21 cellular contexts compared by ENCODE assay signal in the genomic region with DNA sequence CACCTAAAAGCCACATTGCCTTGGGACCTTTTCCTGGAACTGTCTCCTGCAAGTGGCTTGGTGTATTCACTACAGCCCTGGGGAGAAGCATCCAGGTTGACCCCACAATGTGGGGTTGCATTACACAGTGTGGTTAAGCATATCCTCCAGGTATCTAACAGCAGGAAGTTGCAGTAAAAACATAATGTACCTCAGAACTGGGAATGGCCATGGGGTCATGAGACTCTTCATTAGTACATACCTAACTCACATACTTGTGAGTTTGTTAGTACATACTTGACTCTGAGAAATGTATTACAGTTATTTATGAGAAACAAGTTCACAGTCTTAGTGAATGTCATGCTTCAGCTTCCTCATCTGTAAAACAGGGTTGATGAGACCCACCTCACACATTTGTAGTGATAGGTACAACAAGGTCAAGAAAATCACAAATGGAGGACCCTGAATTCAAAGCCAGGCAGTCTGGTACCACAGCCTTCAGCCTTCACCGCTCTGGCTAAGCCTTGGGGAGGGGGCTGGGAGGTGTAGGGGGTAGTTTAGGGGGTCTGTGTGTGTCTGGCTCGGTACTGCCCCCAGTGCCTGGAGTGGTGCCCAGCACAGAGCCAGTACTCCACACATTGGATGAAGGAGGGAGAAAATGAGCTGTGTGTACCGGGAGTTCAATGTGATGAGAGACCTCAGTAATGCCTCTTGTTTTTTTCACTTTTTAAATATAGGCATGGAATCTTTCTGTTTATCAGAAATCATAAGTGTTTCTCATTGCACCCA. TPM values are rescaled to one million over a fixed set of nuclear protein-coding genes. Genes with fewer than 3 reads are reported as not detected.
DNase-seq lines count a peak whose midpoint lies in the region; ATAC-seq and TF ChIP-seq lines count a peak whose summit lies in the region.
"Had no signal": no experiment of that assay in that cellular context is flagged by ENCODE, and none has a peak within 500 bp of the region (broad histone marks: within the 10 kb centered on the region; RNA-seq: fewer than 3 reads in every experiment).

No MANE protein-coding gene starts in this region.

- TF ChIP-seq CTCF in GM23338 (conservative IDR thresholded peaks at IDR 0.05; ENCODE audit: low read depth in 2 of 2), result peak; percentile 40 to 48
- peak; percentile 9 for TF ChIP-seq CTCF in choroid plexus epithelial cell (conservative IDR thresholded peaks at IDR 0.05; ENCODE audit: low read depth, low read length)
- no peak for TF ChIP-seq CTCF in tibial artery (IDR thresholded peaks at IDR 0.05)

- H3K27me3 Mint-ChIP-seq in activated CD4-positive, alpha-beta memory T cell treated with anti-CD3 and anti-CD28 coated beads, Interleukin-2, amount 10 ng/mL, durations not matched to agents 7 days and 5 days, result no peaks in the 10 kb centered on the region
- H3K27me3 Mint-ChIP-seq in activated CD4-positive, alpha-beta memory T cell treated with anti-CD3 and anti-CD28 coated beads for 36 hours, result no peaks in the 10 kb centered on the region
- H3K27me3 Mint-ChIP-seq in GM23338 (ENCODE audit: insufficient read depth, low read depth, poor library complexity), result no peaks in the 10 kb centered on the region
- H3K27me3 Mint-ChIP-seq in naive thymus-derived CD4-positive, alpha-beta T cell, result no peaks in the 10 kb centered on the region
- H3K27me3 Mint-ChIP-seq: type B pancreatic cell had no signal

- H3F3A ChIP-seq in GM23338 (replicated peaks; ENCODE audit: low read depth), result no peaks in the 10 kb centered on the region

- H2AFZ ChIP-seq in GM23338, result no peak overlapping the region

- H3K4me1 Mint-ChIP-seq in activated CD4-positive, alpha-beta memory T cell treated with anti-CD3 and anti-CD28 coated beads, Interleukin-2, amount 10 ng/mL, durations not matched to agents 7 days and 5 days, result peaks cover 12% of the 10 kb centered on the region
- H3K4me1 Mint-ChIP-seq in activated CD4-positive, alpha-beta memory T cell treated with anti-CD3 and anti-CD28 coated beads for 36 hours (ENCODE audit: low read depth), result no peaks in the 10 kb centered on the region
- H3K4me1 Mint-ChIP-seq in GM23338, result no peaks in the 10 kb centered on the region; the same call in 2 of the 3 replicates
- H3K4me1 Mint-ChIP-seq in naive thymus-derived CD4-positive, alpha-beta T cell, result peaks cover 0 to 11% (median 6%) of the 10 kb centered on the region in 7 donors

- H3K79me2 ChIP-seq in GM23338 (replicated peaks; ENCODE audit: insufficient read depth), result no peaks in the 10 kb centered on the region

- DNase-seq in activated CD4-positive, alpha-beta memory T cell treated with anti-CD3 and anti-CD28 coated beads, Interleukin-2, amount 10 ng/mL, durations not matched to agents 7 days and 5 days, result no peak
- no peak for DNase-seq in activated CD4-positive, alpha-beta memory T cell treated with anti-CD3 and anti-CD28 coated beads for 36 hours
- DNase-seq in GM23338 (ENCODE audit: low spot score) (peak; percentile 51), choroid plexus epithelial cell (ENCODE audit: low read depth) (peak; percentile 91), NCI-H1436 treated with DMSO at 0.1 percent for 48 hours (lab: John Stamatoyannopoulos, UW) (no peak), tibial artery (no peak)
- DNase-seq in naive thymus-derived CD4-positive, alpha-beta T cell, result no peak
- no peak for DNase-seq in stimulated activated CD4-positive, alpha-beta T cell treated with anti-CD3 and anti-CD28 coated beads, Interleukin-12 subunit alpha, Interleukin-12 subunit beta, amount 100 ng/mL, for 4 hours
- DNase-seq: 8988T; activated CD4-positive, alpha-beta T cell treated with anti-CD3 and anti-CD28 coated beads, Interleukin-2, amount 50 U/mL, for 48 hours; GDM1; MM.1S; NCI-H2171 treated with DMSO at 0.1 percent for 48 hours; NCI-H526 treated with DMSO at 0.1 percent for 48 hours; PC-3; SJCRH30; T-helper 2 cell; WERI-Rb-1 had no signal

- no peaks in the 10 kb centered on the region for H4K20me1 ChIP-seq in GM23338 (replicated peaks; ENCODE audit: insufficient read depth)

- H3K9me3 Mint-ChIP-seq in activated CD4-positive, alpha-beta memory T cell treated with anti-CD3 and anti-CD28 coated beads, Interleukin-2, amount 10 ng/mL, durations not matched to agents 7 days and 5 days, result no peaks in the 10 kb centered on the region
- H3K9me3 Mint-ChIP-seq in activated CD4-positive, alpha-beta memory T cell treated with anti-CD3 and anti-CD28 coated beads for 36 hours, result no peaks in the 10 kb centered on the region
- peaks cover 8% of the 10 kb centered on the region for H3K9me3 Mint-ChIP-seq in GM23338
- no peaks in the 10 kb centered on the region for H3K9me3 Mint-ChIP-seq in naive thymus-derived CD4-positive, alpha-beta T cell
- H3K9me3 Mint-ChIP-seq: type B pancreatic cell had no signal

- intact Hi-C loops in activated CD4-positive, alpha-beta memory T cell treated with anti-CD3 and anti-CD28 coated beads for 36 hours (cut with micrococcal nuclease), result no loop called here
- intact Hi-C loops in naive thymus-derived CD4-positive, alpha-beta T cell (cut with micrococcal nuclease), result no loop called here
- intact Hi-C loops in tibial artery (cut with DNase I; ENCODE audit: low total_unique reads), result no loop called here

- no peaks in the 10 kb centered on the region for H3K9me2 ChIP-seq in GM23338 (ENCODE audit: insufficient read depth)

- peak overlapping the region; percentile 52 for H3K27ac Mint-ChIP-seq in activated CD4-positive, alpha-beta memory T cell treated with anti-CD3 and anti-CD28 coated beads, Interleukin-2, amount 10 ng/mL, durations not matched to agents 7 days and 5 days
- H3K27ac Mint-ChIP-seq in activated CD4-positive, alpha-beta memory T cell treated with anti-CD3 and anti-CD28 coated beads for 36 hours, result no peak overlapping the region
- H3K27ac Mint-ChIP-seq in GM23338, result no peak overlapping the region
- H3K27ac Mint-ChIP-seq in naive thymus-derived CD4-positive, alpha-beta T cell, result peak overlapping the region in 6 of 9 donors; percentile 7 to 50 (median 38)
- H3K27ac Mint-ChIP-seq: type B pancreatic cell had no signal

- H3K27ac ChIP-seq in GM23338 (ENCODE audit: low read depth) (0 out of 2 replicates have a peak overlapping the region, but pooled peaks have one; percentile 19), tibial artery (no peak overlapping the region)
- no peak overlapping the region for H3K27ac ChIP-seq in naive thymus-derived CD4-positive, alpha-beta T cell (ENCODE audit: low read depth, low read length)
- H3K27ac ChIP-seq: neutrophil, SJCRH30, WERI-Rb-1 had no signal

- H3K4me2 ChIP-seq in GM23338, result no peak overlapping the region

- H3K36me3 Mint-ChIP-seq in activated CD4-positive, alpha-beta memory T cell treated with anti-CD3 and anti-CD28 coated beads, Interleukin-2, amount 10 ng/mL, durations not matched to agents 7 days and 5 days (ENCODE audit: low read depth), result peaks cover 10% of the 10 kb centered on the region
- peaks cover 15% of the 10 kb centered on the region for H3K36me3 Mint-ChIP-seq in activated CD4-positive, alpha-beta memory T cell treated with anti-CD3 and anti-CD28 coated beads for 36 hours
- H3K36me3 Mint-ChIP-seq in GM23338 (ENCODE audit: low read depth), result peaks cover 26% of the 10 kb centered on the region
- peaks cover 5 to 24% (median 15%) of the 10 kb centered on the region in 5 donors for H3K36me3 Mint-ChIP-seq in naive thymus-derived CD4-positive, alpha-beta T cell

- H3K36me3 ChIP-seq in GM23338 (ENCODE audit: insufficient read depth), result peaks cover 14% of the 10 kb centered on the region
- peaks cover 0 to 34% (median 0%) of the 10 kb centered on the region in 3 experiments for H3K36me3 ChIP-seq in naive thymus-derived CD4-positive, alpha-beta T cell (ENCODE audit: control insufficient read depth in 2 of 3, insufficient read depth in 3 of 3, low read length in 3 of 3)
- H3K36me3 ChIP-seq in tibial artery, result peaks cover 24 to 53% (median 33%) of the 10 kb centered on the region in 3 donors

- CTCF ChIA-PET in activated CD4-positive, alpha-beta memory T cell treated with anti-CD3 and anti-CD28 coated beads, Interleukin-2, amount 10 ng/mL, durations not matched to agents 7 days and 5 days (lab: Charles Lee), result interaction anchor here (0.6 kb wide), 1 partner anchor 1465 kb away, joined by 3 read pairs; no protein-coding TSS in a partner anchor
- CTCF ChIA-PET in activated CD4-positive, alpha-beta memory T cell treated with anti-CD3 and anti-CD28 coated beads for 36 hours (lab: Charles Lee), result no interaction called here
- CTCF ChIA-PET in naive thymus-derived CD4-positive, alpha-beta T cell (lab: Charles Lee), result no interaction called here

- ATAC-seq in GM23338, result peak; percentile 99
- no peak for ATAC-seq in naive thymus-derived CD4-positive, alpha-beta T cell
- ATAC-seq: esophagus mucosa, PC-3 had no signal

- H3K4me3 ChIP-seq in GM23338 (no peak overlapping the region), choroid plexus epithelial cell (ENCODE audit: low read depth, low read length) (no peak overlapping the region), tibial artery (no peak overlapping the region)
- no peak overlapping the region for H3K4me3 ChIP-seq in naive thymus-derived CD4-positive, alpha-beta T cell (ENCODE audit: low read length)
- H3K4me3 ChIP-seq: SJCRH30 had no signal

- no peaks in the 10 kb centered on the region for H3K4me1 ChIP-seq in GM23338 (ENCODE audit: insufficient read depth)
- no peaks in the 10 kb centered on the region for H3K4me1 ChIP-seq in naive thymus-derived CD4-positive, alpha-beta T cell (ENCODE audit: control insufficient read depth in 2 of 2, insufficient read depth in 2 of 2, low read length in 2 of 2)
- no peaks in the 10 kb centered on the region for H3K4me1 ChIP-seq in tibial artery
- H3K4me1 ChIP-seq: SJCRH30 had no signal

- no peaks in the 10 kb centered on the region for H3K9me3 ChIP-seq in naive thymus-derived CD4-positive, alpha-beta T cell (ENCODE audit: control insufficient read depth in 2 of 3, low read length in 3 of 3)
- H3K9me3 ChIP-seq in tibial artery, result no peaks in the 10 kb centered on the region
- H3K9me3 ChIP-seq: neutrophil, SJCRH30 had no signal

- no peak overlapping the region for H3K4me3 Mint-ChIP-seq in activated CD4-positive, alpha-beta memory T cell treated with anti-CD3 and anti-CD28 coated beads, Interleukin-2, amount 10 ng/mL, durations not matched to agents 7 days and 5 days
- H3K4me3 Mint-ChIP-seq in activated CD4-positive, alpha-beta memory T cell treated with anti-CD3 and anti-CD28 coated beads for 36 hours, result no peak overlapping the region
- H3K4me3 Mint-ChIP-seq in GM23338, result no peak overlapping the region
- no peak overlapping the region for H3K4me3 Mint-ChIP-seq in naive thymus-derived CD4-positive, alpha-beta T cell
- H3K4me3 Mint-ChIP-seq: type B pancreatic cell had no signal

- POLR2A ChIA-PET in activated CD4-positive, alpha-beta memory T cell treated with anti-CD3 and anti-CD28 coated beads, Interleukin-2, amount 10 ng/mL, durations not matched to agents 7 days and 5 days (lab: Charles Lee), result interaction anchor here (1.0 kb wide), 1 partner anchor 53 kb away, joined by 3 read pairs; the partner anchor contains the start of genes KAT14 and PET117
- POLR2A ChIA-PET in activated CD4-positive, alpha-beta memory T cell treated with anti-CD3 and anti-CD28 coated beads for 36 hours (lab: Charles Lee), result interaction anchor here (0.6 kb wide), 1 partner anchor 50 kb away, joined by 3 read pairs; no protein-coding TSS in a partner anchor
- POLR2A ChIA-PET in naive thymus-derived CD4-positive, alpha-beta T cell (lab: Charles Lee), result no interaction called here

- H3K27me3 ChIP-seq in GM23338 (ENCODE audit: insufficient read depth), result no peaks in the 10 kb centered on the region
- H3K27me3 ChIP-seq in naive thymus-derived CD4-positive, alpha-beta T cell (ENCODE audit: control insufficient read depth in 2 of 2, insufficient read depth in 2 of 2, low read length in 2 of 2), result no peaks in the 10 kb centered on the region
- no peaks in the 10 kb centered on the region for H3K27me3 ChIP-seq in tibial artery
- H3K27me3 ChIP-seq: neutrophil, SJCRH30 had no signal

RNA-seq across cellular contexts. Expression of gene KAT14, which starts 53.0 kb away (rescaled TPM):
- 10 to 100 TPM; 13.4 to 15.1 TPM for total RNA-seq in activated CD4-positive, alpha-beta memory T cell treated with anti-CD3 and anti-CD28 coated beads, Interleukin-2, amount 10 ng/mL, durations not matched to agents 7 days and 5 days
- total RNA-seq in activated CD4-positive, alpha-beta memory T cell treated with anti-CD3 and anti-CD28 coated beads for 36 hours, result 10 to 100 TPM; 14.2 to 14.4 TPM
- total RNA-seq in GM23338 (2014; rRNA removed; shearing (Covaris generic)), result 24.6 and 25.0 TPM in 2 replicates
- polyA plus RNA-seq in GM23338 (2016; fragmentation: Nextera tagmentation; extraction: Ambion mirVana), result 17.3 and 17.8 TPM in 2 replicates
- 10 to 100 TPM; 12.3 to 26.7 (median 16.2) TPM for total RNA-seq in naive thymus-derived CD4-positive, alpha-beta T cell
- 10 to 100 TPM; 18.8 to 25.8 TPM for polyA plus RNA-seq in naive thymus-derived CD4-positive, alpha-beta T cell

RNA-seq across cellular contexts. Expression of gene PET117, which starts 53.0 kb away (rescaled TPM):
- total RNA-seq in activated CD4-positive, alpha-beta memory T cell treated with anti-CD3 and anti-CD28 coated beads, Interleukin-2, amount 10 ng/mL, durations not matched to agents 7 days and 5 days, result 10 to 100 TPM; 12.5 to 14.9 TPM
- 10 to 100 TPM; 15.2 to 15.9 TPM for total RNA-seq in activated CD4-positive, alpha-beta memory T cell treated with anti-CD3 and anti-CD28 coated beads for 36 hours
- 21.7 and 25.2 TPM in 2 replicates for total RNA-seq in GM23338 (2014; rRNA removed; shearing (Covaris generic))
- polyA plus RNA-seq in GM23338 (2016; fragmentation: Nextera tagmentation; extraction: Ambion mirVana), result 36.1 and 41.9 TPM in 2 replicates
- 10 to 100 TPM in 4 of 5 experiments, 1 to 10 TPM in 1; 9.0 to 20.3 (median 11.7) TPM for total RNA-seq in naive thymus-derived CD4-positive, alpha-beta T cell
- polyA plus RNA-seq in naive thymus-derived CD4-positive, alpha-beta T cell, result 10 to 100 TPM; 36.7 to 44.7 TPM

Comparison
In these comparisons a context has a peak if more than half of its experiments do, and no peak if none do; other contexts are left out.
1. H3K27ac Mint-ChIP-seq: peak in activated CD4-positive, alpha-beta memory T cell treated with anti-CD3 and anti-CD28 coated beads, Interleukin-2, amount 10 ng/mL, durations not matched to agents 7 days and 5 days (single experiment) and naive thymus-derived CD4-positive, alpha-beta T cell (6 of 9); none in activated CD4-positive, alpha-beta memory T cell treated with anti-CD3 and anti-CD28 coated beads for 36 hours (single experiment) and GM23338 (single experiment).
2. DNase-seq: peak in GM23338 (single experiment) and choroid plexus epithelial cell (single experiment); none in activated CD4-positive, alpha-beta memory T cell treated with anti-CD3 and anti-CD28 coated beads, Interleukin-2, amount 10 ng/mL, durations not matched to agents 7 days and 5 days (single experiment), activated CD4-positive, alpha-beta memory T cell treated with anti-CD3 and anti-CD28 coated beads for 36 hours (single experiment), naive thymus-derived CD4-positive, alpha-beta T cell (0 of 9), stimulated activated CD4-positive, alpha-beta T cell treated with anti-CD3 and anti-CD28 coated beads, Interleukin-12 subunit alpha, Interleukin-12 subunit beta, amount 100 ng/mL, for 4 hours (single experiment), NCI-H1436 treated with DMSO at 0.1 percent for 48 hours (single experiment) and tibial artery (0 of 2).
3. CTCF ChIP-seq: peak in GM23338 (2 of 2) and choroid plexus epithelial cell (single experiment); none in tibial artery (0 of 2).